ENCODE assay signal across 1 cellular context in the genomic region with DNA sequence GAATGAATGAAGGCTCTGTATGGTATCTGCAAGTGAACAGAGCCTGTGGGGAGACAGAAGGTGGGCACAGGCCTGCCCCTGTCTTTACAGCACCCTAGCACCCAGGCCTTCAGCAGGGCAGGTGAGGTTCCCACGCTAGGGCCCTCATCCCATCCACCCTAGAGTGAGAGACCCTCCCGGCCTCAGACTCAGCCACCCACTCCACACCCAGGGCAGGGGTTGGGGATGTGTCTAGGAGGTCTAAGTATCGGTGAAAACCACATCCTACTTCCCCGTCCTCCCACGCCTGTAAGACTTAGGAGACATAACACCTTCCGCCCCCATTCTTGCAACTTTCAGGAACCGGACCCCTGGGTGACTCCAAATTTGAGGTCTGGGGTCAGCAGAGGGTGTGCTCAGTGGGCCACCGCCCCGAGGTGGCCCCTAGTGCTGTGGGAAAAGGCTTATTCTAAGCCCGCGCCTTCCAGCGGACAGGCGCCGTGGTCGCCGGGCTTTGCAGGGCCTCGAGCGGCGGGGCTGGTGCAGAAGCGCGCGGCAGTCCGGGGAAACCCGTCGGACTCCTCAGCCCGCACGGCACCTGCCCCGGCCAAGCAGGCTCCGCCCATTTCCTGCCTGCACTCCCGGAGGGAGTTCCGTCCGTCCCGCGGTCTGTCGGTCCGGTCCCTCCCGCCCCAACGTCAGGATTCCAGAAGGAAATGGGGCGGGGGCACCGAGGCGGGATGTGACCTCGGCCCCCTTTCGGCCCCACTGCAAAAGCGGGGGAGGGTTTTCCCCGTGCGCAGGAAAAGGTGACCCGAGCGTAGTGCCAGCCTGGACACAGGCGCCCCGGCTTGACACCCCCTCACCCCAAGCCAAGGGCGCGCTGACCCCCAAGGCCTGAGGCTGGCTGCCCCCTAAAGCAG.
TF ChIP-seq lines count a peak whose summit lies in the region.

No MANE protein-coding gene starts in this region.

TF ChIP-seq in HepG2, 621 proteins besides CTCF, POLR2A, EP300 and RAD21 (continued from another document):
- TF ChIP-seq, protein P1, sequence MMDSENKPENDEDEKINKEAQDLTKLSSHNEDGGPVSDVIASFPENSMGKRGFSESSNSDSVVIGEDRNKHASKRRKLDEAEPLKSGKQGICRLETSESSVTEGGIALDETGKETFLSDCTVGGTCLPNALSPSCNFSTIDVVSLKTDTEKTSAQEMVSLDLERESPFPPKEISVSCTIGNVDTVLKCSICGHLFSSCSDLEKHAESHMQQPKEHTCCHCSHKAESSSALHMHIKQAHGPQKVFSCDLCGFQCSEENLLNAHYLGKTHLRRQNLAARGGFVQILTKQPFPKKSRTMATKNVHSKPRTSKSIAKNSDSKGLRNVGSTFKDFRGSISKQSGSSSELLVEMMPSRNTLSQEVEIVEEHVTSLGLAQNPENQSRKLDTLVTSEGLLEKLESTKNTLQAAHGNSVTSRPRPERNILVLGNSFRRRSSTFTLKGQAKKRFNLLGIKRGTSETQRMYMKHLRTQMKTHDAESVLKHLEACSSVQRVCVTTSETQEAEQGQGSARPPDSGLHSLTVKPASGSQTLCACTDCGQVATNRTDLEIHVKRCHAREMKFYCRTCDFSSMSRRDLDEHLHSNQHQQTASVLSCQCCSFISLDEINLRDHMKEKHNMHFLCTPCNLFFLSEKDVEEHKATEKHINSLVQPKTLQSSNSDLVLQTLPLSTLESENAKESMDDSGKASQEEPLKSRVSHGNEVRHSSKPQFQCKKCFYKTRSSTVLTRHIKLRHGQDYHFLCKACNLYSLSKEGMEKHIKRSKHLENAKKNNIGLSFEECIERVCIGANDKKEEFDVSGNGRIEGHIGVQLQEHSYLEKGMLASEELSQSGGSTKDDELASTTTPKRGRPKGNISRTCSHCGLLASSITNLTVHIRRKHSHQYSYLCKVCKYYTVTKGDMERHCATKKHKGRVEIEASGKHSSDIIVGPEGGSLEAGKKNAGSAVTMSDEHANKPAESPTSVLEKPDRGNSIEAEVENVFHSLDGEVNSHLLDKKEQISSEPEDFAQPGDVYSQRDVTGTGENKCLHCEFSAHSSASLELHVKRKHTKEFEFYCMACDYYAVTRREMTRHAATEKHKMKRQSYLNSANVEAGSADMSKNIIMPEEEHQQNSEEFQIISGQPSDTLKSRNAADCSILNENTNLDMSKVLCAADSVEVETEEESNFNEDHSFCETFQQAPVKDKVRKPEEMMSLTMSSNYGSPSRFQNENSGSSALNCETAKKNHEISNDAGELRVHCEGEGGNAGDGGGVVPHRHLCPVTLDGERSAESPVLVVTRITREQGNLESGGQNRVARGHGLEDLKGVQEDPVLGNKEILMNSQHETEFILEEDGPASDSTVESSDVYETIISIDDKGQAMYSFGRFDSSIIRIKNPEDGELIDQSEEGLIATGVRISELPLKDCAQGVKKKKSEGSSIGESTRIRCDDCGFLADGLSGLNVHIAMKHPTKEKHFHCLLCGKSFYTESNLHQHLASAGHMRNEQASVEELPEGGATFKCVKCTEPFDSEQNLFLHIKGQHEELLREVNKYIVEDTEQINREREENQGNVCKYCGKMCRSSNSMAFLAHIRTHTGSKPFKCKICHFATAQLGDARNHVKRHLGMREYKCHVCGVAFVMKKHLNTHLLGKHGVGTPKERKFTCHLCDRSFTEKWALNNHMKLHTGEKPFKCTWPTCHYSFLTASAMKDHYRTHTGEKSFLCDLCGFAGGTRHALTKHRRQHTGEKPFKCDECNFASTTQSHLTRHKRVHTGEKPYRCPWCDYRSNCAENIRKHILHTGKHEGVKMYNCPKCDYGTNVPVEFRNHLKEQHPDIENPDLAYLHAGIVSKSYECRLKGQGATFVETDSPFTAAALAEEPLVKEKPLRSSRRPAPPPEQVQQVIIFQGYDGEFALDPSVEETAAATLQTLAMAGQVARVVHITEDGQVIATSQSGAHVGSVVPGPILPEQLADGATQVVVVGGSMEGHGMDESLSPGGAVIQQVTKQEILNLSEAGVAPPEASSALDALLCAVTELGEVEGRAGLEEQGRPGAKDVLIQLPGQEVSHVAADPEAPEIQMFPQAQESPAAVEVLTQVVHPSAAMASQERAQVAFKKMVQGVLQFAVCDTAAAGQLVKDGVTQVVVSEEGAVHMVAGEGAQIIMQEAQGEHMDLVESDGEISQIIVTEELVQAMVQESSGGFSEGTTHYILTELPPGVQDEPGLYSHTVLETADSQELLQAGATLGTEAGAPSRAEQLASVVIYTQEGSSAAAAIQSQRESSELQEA (CRISPR knock-in tag; IDR thresholded peaks at IDR 0.05; ENCODE audit: not compliant biosample characterization), result peak; percentile 96
- TF ChIP-seq ARID2 (CRISPR knock-in tag; IDR thresholded peaks at IDR 0.05; ENCODE audit: borderline replicate concordance) (no peak), ZNF343 (CRISPR knock-in tag; IDR thresholded peaks at IDR 0.05) (0 out of 2 replicates have a peak, but pooled peaks have one; percentile 79), RFX3 (CRISPR knock-in tag; IDR thresholded peaks at IDR 0.05) (no peak), FOXK1 (CRISPR knock-in tag; IDR thresholded peaks at IDR 0.05; ENCODE audit: borderline replicate concordance, low read depth) (peak; percentile 77), NR2F2 (IDR thresholded peaks at IDR 0.05; ENCODE audit: borderline replicate concordance, low read depth) (0 out of 2 replicates have a peak, but pooled peaks have one; percentile 17), SOX6 (IDR thresholded peaks at IDR 0.05) (no peak), SOX6 (CRISPR knock-in tag; IDR thresholded peaks at IDR 0.05) (peak; percentile 55; the same call in 1 of the 2 replicates), ZNF138 (CRISPR knock-in tag; IDR thresholded peaks at IDR 0.05; ENCODE audit: low read depth) (peak; percentile 92), ZNF775 (CRISPR knock-in tag; IDR thresholded peaks at IDR 0.05; ENCODE audit: borderline replicate concordance) (no peak), ZNF615 (CRISPR knock-in tag; IDR thresholded peaks at IDR 0.05; ENCODE audit: borderline replicate concordance) (no peak), ZNF883 (CRISPR knock-in tag; IDR thresholded peaks at IDR 0.05; ENCODE audit: not compliant biosample characterization) (peak; percentile 88), DPF2 (CRISPR knock-in tag; IDR thresholded peaks at IDR 0.05; ENCODE audit: borderline replicate concordance, low read depth) (0 out of 2 replicates have a peak, but pooled peaks have one; percentile 51), MTA1 (CRISPR knock-in tag; IDR thresholded peaks at IDR 0.05; ENCODE audit: borderline replicate concordance) (peak; percentile 67; the same call in 1 of the 2 replicates), BRCA1 (CRISPR knock-in tag; IDR thresholded peaks at IDR 0.05) (peak; percentile 75; the same call in 1 of the 2 replicates), ISL2 (CRISPR knock-in tag; IDR thresholded peaks at IDR 0.05) (peak; percentile 78; the same call in 1 of the 2 replicates), SRSF9 (IDR thresholded peaks at IDR 0.05; ENCODE audit: borderline replicate concordance, insufficient read depth, low read depth, low read length, poor library complexity, severe bottlenecking) (no peak)
- TF ChIP-seq, protein P2, sequence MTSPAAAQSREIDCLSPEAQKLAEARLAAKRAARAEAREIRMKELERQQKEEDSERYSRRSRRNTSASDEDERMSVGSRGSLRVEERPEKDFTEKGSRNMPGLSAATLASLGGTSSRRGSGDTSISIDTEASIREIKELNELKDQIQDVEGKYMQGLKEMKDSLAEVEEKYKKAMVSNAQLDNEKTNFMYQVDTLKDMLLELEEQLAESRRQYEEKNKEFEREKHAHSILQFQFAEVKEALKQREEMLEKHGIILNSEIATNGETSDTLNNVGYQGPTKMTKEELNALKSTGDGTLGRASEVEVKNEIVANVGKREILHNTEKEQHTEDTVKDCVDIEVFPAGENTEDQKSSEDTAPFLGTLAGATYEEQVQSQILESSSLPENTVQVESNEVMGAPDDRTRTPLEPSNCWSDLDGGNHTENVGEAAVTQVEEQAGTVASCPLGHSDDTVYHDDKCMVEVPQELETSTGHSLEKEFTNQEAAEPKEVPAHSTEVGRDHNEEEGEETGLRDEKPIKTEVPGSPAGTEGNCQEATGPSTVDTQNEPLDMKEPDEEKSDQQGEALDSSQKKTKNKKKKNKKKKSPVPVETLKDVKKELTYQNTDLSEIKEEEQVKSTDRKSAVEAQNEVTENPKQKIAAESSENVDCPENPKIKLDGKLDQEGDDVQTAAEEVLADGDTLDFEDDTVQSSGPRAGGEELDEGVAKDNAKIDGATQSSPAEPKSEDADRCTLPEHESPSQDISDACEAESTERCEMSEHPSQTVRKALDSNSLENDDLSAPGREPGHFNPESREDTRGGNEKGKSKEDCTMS (CRISPR knock-in tag; conservative IDR thresholded peaks at IDR 0.05), result no peak
- TF ChIP-seq, protein P3, sequence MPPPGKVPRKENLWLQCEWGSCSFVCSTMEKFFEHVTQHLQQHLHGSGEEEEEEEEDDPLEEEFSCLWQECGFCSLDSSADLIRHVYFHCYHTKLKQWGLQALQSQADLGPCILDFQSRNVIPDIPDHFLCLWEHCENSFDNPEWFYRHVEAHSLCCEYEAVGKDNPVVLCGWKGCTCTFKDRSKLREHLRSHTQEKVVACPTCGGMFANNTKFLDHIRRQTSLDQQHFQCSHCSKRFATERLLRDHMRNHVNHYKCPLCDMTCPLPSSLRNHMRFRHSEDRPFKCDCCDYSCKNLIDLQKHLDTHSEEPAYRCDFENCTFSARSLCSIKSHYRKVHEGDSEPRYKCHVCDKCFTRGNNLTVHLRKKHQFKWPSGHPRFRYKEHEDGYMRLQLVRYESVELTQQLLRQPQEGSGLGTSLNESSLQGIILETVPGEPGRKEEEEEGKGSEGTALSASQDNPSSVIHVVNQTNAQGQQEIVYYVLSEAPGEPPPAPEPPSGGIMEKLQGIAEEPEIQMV (CRISPR knock-in tag; IDR thresholded peaks at IDR 0.05; ENCODE audit: low read depth), result peak; percentile 91
- TF ChIP-seq, protein P4, sequence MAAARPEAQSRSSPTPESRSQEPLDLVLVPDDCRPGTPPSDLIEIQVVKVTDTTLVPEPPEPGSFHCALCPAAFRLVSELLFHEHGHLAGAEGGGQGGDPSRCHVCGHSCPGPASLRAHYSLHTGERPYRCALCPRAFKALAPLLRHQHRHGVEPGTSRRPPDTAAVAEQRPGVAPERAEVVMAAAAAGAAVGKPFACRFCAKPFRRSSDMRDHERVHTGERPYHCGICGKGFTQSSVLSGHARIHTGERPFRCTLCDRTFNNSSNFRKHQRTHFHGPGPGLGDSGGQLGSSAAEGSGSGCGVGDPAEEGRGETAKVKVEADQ (CRISPR knock-in tag; IDR thresholded peaks at IDR 0.05; ENCODE audit: borderline replicate concordance), result no peak
- TF ChIP-seq, protein P5, sequence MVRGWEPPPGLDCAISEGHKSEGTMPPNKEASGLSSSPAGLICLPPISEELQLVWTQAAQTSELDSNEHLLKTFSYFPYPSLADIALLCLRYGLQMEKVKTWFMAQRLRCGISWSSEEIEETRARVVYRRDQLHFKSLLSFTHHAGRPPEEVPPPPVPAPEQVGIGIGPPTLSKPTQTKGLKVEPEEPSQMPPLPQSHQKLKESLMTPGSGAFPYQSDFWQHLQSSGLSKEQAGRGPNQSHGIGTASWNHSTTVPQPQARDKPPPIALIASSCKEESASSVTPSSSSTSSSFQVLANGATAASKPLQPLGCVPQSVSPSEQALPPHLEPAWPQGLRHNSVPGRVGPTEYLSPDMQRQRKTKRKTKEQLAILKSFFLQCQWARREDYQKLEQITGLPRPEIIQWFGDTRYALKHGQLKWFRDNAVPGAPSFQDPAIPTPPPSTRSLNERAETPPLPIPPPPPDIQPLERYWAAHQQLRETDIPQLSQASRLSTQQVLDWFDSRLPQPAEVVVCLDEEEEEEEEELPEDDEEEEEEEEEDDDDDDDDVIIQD (CRISPR knock-in tag; IDR thresholded peaks at IDR 0.05; ENCODE audit: low read depth), result 0 out of 2 replicates have a peak, but pooled peaks have one; percentile 66
